21 cellular contexts compared by ENCODE assay signal in genomic region chr2:168907940-168908662, GRCh38. TPM values are rescaled to one million over a fixed set of nuclear protein-coding genes. Genes with fewer than 3 reads are reported as not detected.
DNase-seq lines count a peak whose midpoint lies in the region; ATAC-seq, FAIRE-seq and TF ChIP-seq lines count a peak whose summit lies in the region.
"Had no signal": no experiment of that assay in that cellular context is flagged by ENCODE, and none has a peak within 500 bp of the region (broad histone marks: within the 10 kb centered on the region; RNA-seq: fewer than 3 reads in every experiment).

No MANE protein-coding gene starts in this region.

- H3K9me1 ChIP-seq in K562 (ENCODE audit: control insufficient read depth, insufficient read depth, low read length), result no peaks in the 10 kb centered on the region

- POLR2A ChIA-PET in K562 (lab: Yijun Ruan, JAX), result interaction anchor here (0.6 to 2.6 kb wide), 4 partner anchors 13 to 741 kb away, joined by 3 to 6 read pairs (median 4); partner anchors contain the start of genes NOSTRIN and SPC25

- WGBS in K562 (ENCODE audit: insufficient coverage, low coverage, missing lambda C conversion rate), result 73% methylated on average over 8 of the region's 8 CpGs

- ATAC-seq in GM23338 (peak; percentile 71), K562 (peak; percentile 91), memory B cell (ENCODE audit: low read depth) (no peak), GM21423 (IDR thresholded peaks at IDR 0.05; ENCODE audit: unreplicated experiment) (no peak)

- H3K4me3 ChIP-seq in GM23338, result no peak overlapping the region
- no peak overlapping the region for H3K4me3 ChIP-seq in HUES48 (ENCODE audit: low read depth, low read length)
- no peak overlapping the region for H3K4me3 ChIP-seq in K562
- H3K4me3 ChIP-seq: PC-9 had no signal

- in situ Hi-C loops in K562 (cut with MboI), result loop anchor here (25.0 kb wide), 1 partner anchor 971 kb away; no protein-coding TSS in a partner anchor

- H3K9me3 ChIP-seq in HUES48 (ENCODE audit: control insufficient read depth, insufficient read depth, low read length), result no peaks in the 10 kb centered on the region
- no peaks in the 10 kb centered on the region for H3K9me3 ChIP-seq in K562 (replicated peaks; ENCODE audit: control insufficient read depth, insufficient read depth, low read depth, low read length)

- peak overlapping the region; percentile 45; the same call in 1 of the 2 replicates for H2AFZ ChIP-seq in GM23338
- peak overlapping the region; percentile 60 for H2AFZ ChIP-seq in K562 (ENCODE audit: low read depth, low read length)
- H2AFZ ChIP-seq: PC-9 had no signal

- peak overlapping the region; percentile 41 for H3K4me2 ChIP-seq in GM23338
- H3K4me2 ChIP-seq in K562 (ENCODE audit: insufficient read depth, low read length), result no peak overlapping the region
- H3K4me2 ChIP-seq: PC-9 had no signal

- H3K36me3 Mint-ChIP-seq in GM23338 (ENCODE audit: low read depth) (no peaks in the 10 kb centered on the region), memory B cell (no peaks in the 10 kb centered on the region)

- H3K4me1 ChIP-seq in GM23338 (ENCODE audit: insufficient read depth) (peaks cover 50% of the 10 kb centered on the region), HUES48 (ENCODE audit: control insufficient read depth, insufficient read depth, low read length) (peaks cover 58% of the 10 kb centered on the region), K562 (replicated peaks in 1 of 2; ENCODE audit: control insufficient read depth in 2 of 2, insufficient read depth in 2 of 2, low read length in 2 of 2) (peaks cover 3 to 4% of the 10 kb centered on the region in 2 experiments; a peak in 3 of 5 replicates)

- H3K27ac Mint-ChIP-seq in GM23338 (peak overlapping the region; percentile 57), memory B cell (peak overlapping the region; percentile 60)

- TF ChIP-seq CTCF in GM23338 (conservative IDR thresholded peaks at IDR 0.05; ENCODE audit: low read depth in 2 of 2), result peak in 1 of 2 experiments; percentile 10; a peak in 1 of 4 replicates
- peak; percentile 5 to 44 (median 22); a peak in 3 of 6 replicates for TF ChIP-seq CTCF in K562 (IDR thresholded peaks at IDR 0.05 in 2 of 3, conservative IDR thresholded peaks at IDR 0.05 in 1 of 3; ENCODE audit: insufficient read depth in 2 of 3, low read depth in 1 of 3, low read length in 3 of 3)

- TF ChIP-seq EP300 in K562 (IDR thresholded peaks at IDR 0.05; ENCODE audit: low read length), result peak; percentile 31; the same call in 1 of the 2 replicates

- H3K9ac ChIP-seq in HUES48 (ENCODE audit: low read depth, low read length) (no peak overlapping the region), K562 (ENCODE audit: insufficient read depth in 1 of 2, low read depth in 2 of 2, low read length in 2 of 2) (no peak overlapping the region)

- intact Hi-C loops in K562 (cut with micrococcal nuclease), result no loop called here

- H3F3A ChIP-seq in GM23338 (replicated peaks; ENCODE audit: low read depth), result 0 out of 2 replicates have a peak, but pooled peaks cover 7% of the 10 kb centered on the region

- no peaks in the 10 kb centered on the region for H3K79me2 ChIP-seq in GM23338 (replicated peaks; ENCODE audit: insufficient read depth)
- no peaks in the 10 kb centered on the region for H3K79me2 ChIP-seq in K562 (ENCODE audit: control insufficient read depth, insufficient read depth, low read length)

- no TSS peak for BruUV-seq in K562 (replicated peaks; lab: Mats Ljungman, UMichigan)

- peaks cover 8% of the 10 kb centered on the region; the same call in 1 of the 2 replicates for H3K27me3 ChIP-seq in GM23338 (ENCODE audit: insufficient read depth)
- peaks cover 12% of the 10 kb centered on the region; the same call in 1 of the 2 replicates for H3K27me3 ChIP-seq in HUES48 (ENCODE audit: control insufficient read depth, insufficient read depth, low read length)
- no peaks in the 10 kb centered on the region for H3K27me3 ChIP-seq in K562 (ENCODE audit: control insufficient read depth in 2 of 2, insufficient read depth in 2 of 2, low read length in 2 of 2)

- H3K4me3 Mint-ChIP-seq in GM23338 (no peak overlapping the region; the same call in 2 of the 3 replicates), memory B cell (no peak overlapping the region)

- H3K27ac ChIP-seq in GM23338 (ENCODE audit: low read depth) (peak overlapping the region; percentile 58), HUES48 (ENCODE audit: low read depth, low read length) (peak overlapping the region; percentile 57), K562 (ENCODE audit: extremely low read depth, low read depth, low read length) (no peak overlapping the region)
- H3K27ac ChIP-seq: HL-60, PC-9 had no signal

- H3K9me3 Mint-ChIP-seq in GM23338 (no peaks in the 10 kb centered on the region), memory B cell (no peaks in the 10 kb centered on the region)

- H4K20me1 ChIP-seq in GM23338 (replicated peaks; ENCODE audit: insufficient read depth) (no peaks in the 10 kb centered on the region), K562 (replicated peaks; ENCODE audit: control insufficient read depth, insufficient read depth, low read length) (no peaks in the 10 kb centered on the region)

- CTCF ChIA-PET in K562 (lab: Yijun Ruan, JAX; ENCODE audit: low intra/inter-chr PET ratio), result no interaction called here

- peak; percentile 32 for FAIRE-seq in K562 (lab: Jason Lieb, UNC)
- FAIRE-seq: G401.6 had no signal

- H3K27me3 Mint-ChIP-seq in GM23338 (ENCODE audit: insufficient read depth, low read depth, poor library complexity) (peaks cover 21% of the 10 kb centered on the region), memory B cell (peaks cover 6% of the 10 kb centered on the region)

- no peaks in the 10 kb centered on the region for H3K36me3 ChIP-seq in GM23338 (ENCODE audit: insufficient read depth)
- H3K36me3 ChIP-seq in HUES48 (ENCODE audit: control insufficient read depth, insufficient read depth, low read length), result no peaks in the 10 kb centered on the region
- H3K36me3 ChIP-seq in K562 (ENCODE audit: control insufficient read depth, insufficient read depth, low read length), result no peaks in the 10 kb centered on the region

- 0 out of 2 replicates have a peak, but pooled peaks cover 4% of the 10 kb centered on the region for H3K9me2 ChIP-seq in GM23338 (ENCODE audit: insufficient read depth)

- TF ChIP-seq RAD21 in K562 (CRISPR knock-in tag; conservative IDR thresholded peaks at IDR 0.05 in 1 of 2, IDR thresholded peaks at IDR 0.05 in 1 of 2), result no peak

- H3K4me1 Mint-ChIP-seq in GM23338 (peaks cover 56% of the 10 kb centered on the region), memory B cell (no peaks in the 10 kb centered on the region)

- DNase-seq in GM23338 (ENCODE audit: low spot score) (peak; percentile 41), K562 (ENCODE audit: extremely low read depth in 1 of 4, low spot score in 3 of 4) (peak in 3 of 4 experiments; percentile 27 to 69 (median 68)), memory B cell (ENCODE audit: low spot score in 2 of 2) (no peak), mucosa of gallbladder (ENCODE audit: low spot score) (no peak), DMS 273 treated with DMSO at 0.1 percent for 48 hours (lab: John Stamatoyannopoulos, UW) (no peak)
- DNase-seq: C1 segment of cervical spinal cord, DND-41, GOT3, MM.1S, NCI-H1092, NCI-H1694 treated with DMSO at 0.1 percent for 48 hours, NCI-H2227 treated with DMSO at 0.1 percent for 48 hours, NCI-H524, PC-9, T-helper 1 cell had no signal

- no peak for TF ChIP-seq POLR2A in K562 (conservative IDR thresholded peaks at IDR 0.05)

RNA-seq across cellular contexts. Expression of gene G6PC2, which starts 7.0 kb away (rescaled TPM):
- not detected in 2 replicates for total RNA-seq in GM23338 (2014; rRNA removed; shearing (Covaris generic))
- not detected in 2 replicates for polyA plus RNA-seq in GM23338 (2016; fragmentation: Nextera tagmentation; extraction: Ambion mirVana)
- not detected in 2 replicates for total RNA-seq in K562 (2011; cell fraction: chromatin; rRNA removed; ENCODE audit: low replicate concordance)
- total RNA-seq in K562 (2011; cell fraction: nucleolus; rRNA removed), result not detected in 2 replicates
- total RNA-seq in K562 (2011; cell fraction: nucleoplasm; rRNA removed), result 0.15 TPM in 1 of 2 replicates, not detected in the other
- not detected in 2 replicates for total RNA-seq in K562 (2014; rRNA removed)
- total RNA-seq in K562 (2014; rRNA removed; fragmentation: Illumina TruSeq; extraction: Trizol), result not detected in 2 replicates
- not detected in 2 replicates for total RNA-seq in K562 (2015; rRNA removed; fragmentation: Illumina TruSeq; extraction: Trizol)
- total RNA-seq in K562 (2021), result 0.13 TPM in 1 of 2 replicates, not detected in the other
- 0.07 and 0.15 TPM in 2 replicates for polyA plus RNA-seq in K562 (2011; rRNA removed)
- polyA plus RNA-seq in K562 (2011; cell fraction: cytosol; rRNA removed), result 0.01 and 0.06 TPM in 2 replicates
- polyA plus RNA-seq in K562 (2011; cell fraction: nucleus; rRNA removed), result 0.10 and 0.20 TPM in 2 replicates
- polyA plus RNA-seq in K562 (2012), result not detected in 2 replicates
- polyA plus RNA-seq in K562 (2014; fragmentation: Illumina TruSeq; extraction: Trizol), result not detected in 2 replicates
- polyA plus RNA-seq in K562 (2014; fragmentation: Nextera tagmentation; extraction: Ambion mirVana), result under 1 TPM in 1 of 2 experiments, not detected in 1; 0.03 TPM
- not detected in 2 replicates for polyA plus RNA-seq in K562 (2014; rRNA removed)
- polyA minus RNA-seq in K562 (2011; rRNA and poly(A)+ RNA removed), result 0.06 and 0.21 TPM in 2 replicates
- not detected in 2 replicates for polyA minus RNA-seq in K562 (2011; cell fraction: cytosol; rRNA and poly(A)+ RNA removed)
- polyA minus RNA-seq in K562 (2011; cell fraction: nucleus; rRNA and poly(A)+ RNA removed), result not detected in 2 replicates
- total RNA-seq in mucosa of gallbladder, result not detected
- total RNA-seq: HT1080, LHCN-M2, PC-9 had no signal

RNA-seq across cellular contexts. Expression of gene SPC25, which starts 17.9 kb away (rescaled TPM):
- total RNA-seq in GM23338 (2014; rRNA removed; shearing (Covaris generic)), result 23.4 and 24.7 TPM in 2 replicates
- polyA plus RNA-seq in GM23338 (2016; fragmentation: Nextera tagmentation; extraction: Ambion mirVana) (61.9 and 72.7 TPM in 2 replicates), K562 (2011; rRNA removed) (59.9 and 77.4 TPM in 2 replicates), K562 (2014; fragmentation: Illumina TruSeq; extraction: Trizol) (69.7 and 75.0 TPM in 2 replicates), K562 (2014; fragmentation: Nextera tagmentation; extraction: Ambion mirVana) (100 to 1,000 TPM in 1 of 2 experiments, 10 to 100 TPM in 1; 87.6 to 100 TPM), K562 (2014; rRNA removed) (60.9 and 76.0 TPM in 2 replicates)
- 17.6 and 59.0 TPM in 2 replicates for total RNA-seq in K562 (2011; cell fraction: chromatin; rRNA removed; ENCODE audit: low replicate concordance)
- 12.3 and 16.8 TPM in 2 replicates for total RNA-seq in K562 (2011; cell fraction: nucleolus; rRNA removed)
- total RNA-seq in K562 (2011; cell fraction: nucleoplasm; rRNA removed), result 37.6 and 46.6 TPM in 2 replicates
- total RNA-seq in K562 (2014; rRNA removed) (44.8 and 54.5 TPM in 2 replicates), K562 (2014; rRNA removed; fragmentation: Illumina TruSeq; extraction: Trizol) (56.5 and 66.3 TPM in 2 replicates), K562 (2015; rRNA removed; fragmentation: Illumina TruSeq; extraction: Trizol) (57.9 and 67.0 TPM in 2 replicates), K562 (2021) (53.4 and 62.3 TPM in 2 replicates), mucosa of gallbladder (0.49 TPM)
- polyA plus RNA-seq in K562 (2011; cell fraction: cytosol; rRNA removed), result 19.9 and 53.0 TPM in 2 replicates
- polyA plus RNA-seq in K562 (2011; cell fraction: nucleus; rRNA removed), result 11.0 and 17.5 TPM in 2 replicates
- 79.4 and 84.3 TPM in 2 replicates for polyA plus RNA-seq in K562 (2012)
- 40.2 and 40.5 TPM in 2 replicates for polyA minus RNA-seq in K562 (2011; rRNA and poly(A)+ RNA removed)
- polyA minus RNA-seq in K562 (2011; cell fraction: cytosol; rRNA and poly(A)+ RNA removed), result 16.4 and 21.9 TPM in 2 replicates
- 26.8 and 42.2 TPM in 2 replicates for polyA minus RNA-seq in K562 (2011; cell fraction: nucleus; rRNA and poly(A)+ RNA removed)

Comparison
In these comparisons a context has a peak if more than half of its experiments do, and no peak if none do; other contexts are left out.
1. ATAC-seq: peak in GM23338 (single experiment) and K562 (single experiment); none in memory B cell (single experiment) and GM21423 (single experiment).
2. DNase-seq: peak in GM23338 (single experiment) and K562 (3 of 4); none in memory B cell (0 of 2), mucosa of gallbladder (single experiment) and DMS 273 treated with DMSO at 0.1 percent for 48 hours (single experiment).